In the genomic region with DNA sequence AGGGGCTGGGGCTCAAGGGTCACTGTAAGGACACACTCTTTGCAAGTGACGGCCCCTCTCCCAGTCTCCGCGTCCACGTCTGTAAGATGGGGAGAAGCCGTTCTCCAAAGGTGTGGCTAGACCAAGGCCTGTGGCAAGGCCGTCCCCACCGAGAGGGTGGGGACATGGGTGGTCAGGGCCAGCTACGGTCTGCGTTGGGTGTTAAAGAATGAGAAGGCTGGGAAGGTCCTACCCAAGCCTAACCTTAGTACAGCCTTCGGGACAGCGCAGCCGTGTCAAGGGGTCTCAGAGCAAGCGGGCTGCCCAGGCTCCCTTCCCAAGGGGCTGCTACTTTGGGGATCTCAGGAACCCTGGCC, we compare ENCODE assay signal across 25 cellular contexts. TPM values are rescaled to one million over a fixed set of nuclear protein-coding genes. Genes with fewer than 3 reads are reported as not detected.
"Had no signal": no experiment of that assay in that cellular context is flagged by ENCODE, and none has a peak within 500 bp of the region (broad histone marks: within the 10 kb centered on the region; RNA-seq: fewer than 3 reads in every experiment).

No MANE protein-coding gene starts in this region.

- H3K4me1 ChIP-seq: foreskin keratinocyte had no signal

- H2AFZ ChIP-seq: hepatocyte had no signal

- ATAC-seq: body of pancreas, foreskin keratinocyte, left lobe of liver had no signal

- H3K4me2 ChIP-seq: hepatocyte had no signal

- H3K9me3 ChIP-seq: body of pancreas, colonic mucosa, transverse colon, uterus had no signal

- H3K79me2 ChIP-seq: hepatocyte had no signal

- H3K27me3 ChIP-seq: hepatocyte had no signal

- DNase-seq: activated CD4-positive, alpha-beta T cell treated with anti-CD3 and anti-CD28 coated beads, Interleukin-2, amount 50 U/mL, for 4 hours; activated T-cell treated with anti-CD3 and anti-CD28 coated beads, Interleukin-2, amount 50 U/mL, for 1 hour; amygdala; body of pancreas; central memory CD4-positive, alpha-beta T cell; colonic mucosa; foreskin keratinocyte; occipital lobe; stimulated activated CD4-positive, alpha-beta T cell treated with anti-CD3 and anti-CD28 coated beads, Interleukin-12 subunit alpha, Interleukin-12 subunit beta, amount 100 ng/mL, for 4 hours; stimulated activated naive CD4-positive, alpha-beta T cell treated with Interleukin-2 at 50 U/mL for 16 hours; substantia nigra; transverse colon; uterus had no signal

- H3K27ac ChIP-seq: body of pancreas, colonic mucosa, foreskin keratinocyte, hepatocyte, transverse colon, uterus, VCaP had no signal

- H3K36me3 ChIP-seq: colonic mucosa, transverse colon, uterus had no signal

- H3K4me3 ChIP-seq: body of pancreas, colonic mucosa, hepatocyte, transverse colon, uterus had no signal

RNA-seq across cellular contexts. Expression of a gene that starts 1.9 kb away (rescaled TPM):
- total RNA-seq: activated naive CD8-positive, alpha-beta T cell treated with anti-CD3 and anti-CD28 coated beads, Interleukin-2, amount 10 ng/mL, durations not matched to agents 7 days and 5 days; activated T-helper 17 cell treated with anti-CD3 and anti-CD28 coated beads, Interleukin-2, amount 50 U/mL, for 72 hours; body of pancreas; colonic mucosa; epithelial cell of proximal tubule; fibroblast of lung; foreskin keratinocyte; hepatocyte; left lobe of liver; lung microvascular endothelial cell; mesothelial cell of epicardium; natural killer cell treated with Interleukin-12 subunit alpha and Interleukin-12 subunit beta and Interleukin-15 and Interleukin-18, amount 100 ng/mL, for 72 hours; occipital lobe; posterior vena cava; transverse colon; uterus had no signal
- polyA plus RNA-seq: fibroblast of lung, foreskin keratinocyte, hepatocyte, keratinocyte had no signal

RNA-seq across cellular contexts. Expression of a gene that starts 21.6 kb away (rescaled TPM):
- total RNA-seq: activated naive CD8-positive, alpha-beta T cell treated with anti-CD3 and anti-CD28 coated beads, Interleukin-2, amount 10 ng/mL, durations not matched to agents 7 days and 5 days; activated T-helper 17 cell treated with anti-CD3 and anti-CD28 coated beads, Interleukin-2, amount 50 U/mL, for 72 hours; epithelial cell of proximal tubule; fibroblast of lung; foreskin keratinocyte; left lobe of liver; mesothelial cell of epicardium; natural killer cell treated with Interleukin-12 subunit alpha and Interleukin-12 subunit beta and Interleukin-15 and Interleukin-18, amount 100 ng/mL, for 72 hours; posterior vena cava; transverse colon; uterus had no signal
- polyA plus RNA-seq: fibroblast of lung, foreskin keratinocyte, keratinocyte had no signal

RNA-seq across cellular contexts. Expression of a gene that starts 58.8 kb away (rescaled TPM):
- total RNA-seq: foreskin keratinocyte had no signal
- polyA plus RNA-seq: foreskin keratinocyte, keratinocyte had no signal
